ENCODE assay signal across 10 cellular contexts in the genomic region with DNA sequence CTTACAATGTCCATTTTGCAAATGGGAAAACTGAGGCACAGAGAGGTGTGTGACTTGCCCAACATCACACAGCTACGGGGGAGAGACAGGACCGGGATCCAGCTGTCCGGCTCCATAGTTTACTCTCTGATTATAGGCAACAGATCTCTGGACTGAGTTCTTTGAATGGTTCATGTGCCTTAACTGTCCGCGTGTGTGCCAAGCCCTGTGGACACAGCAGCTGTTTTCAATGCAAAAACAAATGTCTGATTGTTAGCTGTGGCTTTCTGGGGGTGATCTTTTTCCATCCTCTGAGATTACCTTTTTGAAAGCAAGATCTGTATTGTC.
DNase-seq lines count a peak whose midpoint lies in the region; ATAC-seq, FAIRE-seq and TF ChIP-seq lines count a peak whose summit lies in the region.
"Had no signal": no experiment of that assay in that cellular context is flagged by ENCODE, and none has a peak within 500 bp of the region (broad histone marks: within the 10 kb centered on the region; RNA-seq: fewer than 3 reads in every experiment).

No MANE protein-coding gene starts in this region.

- WGBS in prostate gland, result 78% methylated on average over 5 of the region's 5 CpGs
- 80 to 81% methylated on average over 5 of the region's 5 CpGs for WGBS in aorta, 2 donors

- H3K9me3 ChIP-seq in prostate gland (no peaks in the 10 kb centered on the region), aorta (ENCODE audit: control insufficient read depth, low read length) (no peaks in the 10 kb centered on the region)

- in situ Hi-C loops in GM13977 (cut with MboI; ENCODE audit: low pct_unique_long_range_greater_than_20kb, low sequenced_read_pairs, unreplicated experiment), result no loop called here

- DNase-seq in Right ventricle myocardium inferior (ENCODE audit: missing footprints), result no peak
- DNase-seq in cardiac septum (ENCODE audit: low spot score), result no peak
- DNase-seq in foreskin melanocyte, result peak; percentile 52
- DNase-seq in prostate gland (ENCODE audit: low spot score), result no peak
- no peak for DNase-seq in aorta
- no peak for DNase-seq in GM13977 (ENCODE audit: low spot score)
- DNase-seq in NCI-H524 treated with DMSO at 0.1 percent for 48 hours (lab: John Stamatoyannopoulos, UW), result no peak
- no peak for DNase-seq in H54 (ENCODE audit: insufficient read length, low spot score)

- H3K4me3 ChIP-seq in prostate gland, result no peak overlapping the region
- H3K4me3 ChIP-seq in aorta (ENCODE audit: low read length in 2 of 2), result no peak overlapping the region

- intact Hi-C loops in Right ventricle myocardium inferior (cut with DNase I) (loop anchor here (5.0 kb wide), 1 partner anchor 432 kb away; no protein-coding TSS in a partner anchor), cardiac septum (cut with DNase I) (no loop called here), prostate gland (cut with DNase I) (no loop called here), aorta (cut with DNase I) (loop anchor here (5.0 to 10.0 kb wide), 2 partner anchors 87 to 94 kb away; no protein-coding TSS in a partner anchor)

- H3K27ac ChIP-seq in prostate gland (peak overlapping the region; percentile 62 to 65), aorta (ENCODE audit: low read depth in 1 of 2, low read length in 2 of 2) (peak overlapping the region; percentile 59 to 72)

- TF ChIP-seq POLR2A in prostate gland (IDR thresholded peaks at IDR 0.05) (no peak), H54 (IDR thresholded peaks at IDR 0.05; ENCODE audit: low read depth, low read length) (no peak)

- peaks cover 25% of the 10 kb centered on the region for H3K4me1 ChIP-seq in prostate gland (replicated peaks)
- peaks cover 6 to 11% of the 10 kb centered on the region in 2 donors for H3K4me1 ChIP-seq in aorta (ENCODE audit: control insufficient read depth in 1 of 2, insufficient read depth in 2 of 2, low read length in 2 of 2)

- FAIRE-seq in H54 (lab: Jason Lieb, UNC), result no peak
- FAIRE-seq: colon, frontal cortex had no signal

- TF ChIP-seq CTCF in prostate gland (IDR thresholded peaks at IDR 0.05) (no peak), GM13977 (IDR thresholded peaks at IDR 0.05; ENCODE audit: extremely low read depth, insufficient read depth, missing control alignments) (no peak)

- ATAC-seq in Right ventricle myocardium inferior, result peak; percentile 27
- ATAC-seq in aorta (ENCODE audit: low FRiP score), result no peak

- H3K27me3 ChIP-seq in prostate gland (replicated peaks; ENCODE audit: insufficient read depth), result no peaks in the 10 kb centered on the region
- no peaks in the 10 kb centered on the region for H3K27me3 ChIP-seq in aorta (ENCODE audit: control insufficient read depth in 1 of 2, insufficient read depth in 2 of 2, low read length in 1 of 2)

- no peaks in the 10 kb centered on the region for H3K36me3 ChIP-seq in prostate gland
- peaks cover 3 to 4% of the 10 kb centered on the region in 2 donors for H3K36me3 ChIP-seq in aorta (ENCODE audit: control insufficient read depth in 1 of 2, insufficient read depth in 2 of 2, low read length in 1 of 2)

Comparison
In these comparisons a context has a peak if more than half of its experiments do, and no peak if none do; other contexts are left out.
1. intact Hi-C loops: an anchor here in Right ventricle myocardium inferior (5.0 kb wide) and aorta (5.0 to 10.0 kb wide); none called in cardiac septum and prostate gland.